10 cellular contexts compared by ENCODE assay signal in genomic region chr13:111006508-111007031, GRCh38.
DNase-seq lines count a peak whose midpoint lies in the region; ATAC-seq, FAIRE-seq and TF ChIP-seq lines count a peak whose summit lies in the region.
"Had no signal": no experiment of that assay in that cellular context is flagged by ENCODE, and none has a peak within 500 bp of the region (broad histone marks: within the 10 kb centered on the region; RNA-seq: fewer than 3 reads in every experiment).

No MANE protein-coding gene starts in this region.

- H3K4me3 ChIP-seq in endothelial cell of umbilical vein (replicated peaks in 1 of 3; ENCODE audit: insufficient read depth in 1 of 3, low read depth in 1 of 3, low read length in 3 of 3) (no peak overlapping the region), tibial nerve (peak overlapping the region in 1 of 4 donors; percentile 4)

- H3K79me2 ChIP-seq in endothelial cell of umbilical vein (ENCODE audit: control insufficient read depth, insufficient read depth, low read length) = no peaks in the 10 kb centered on the region

- peak overlapping the region; percentile 10 for H3K9ac ChIP-seq in endothelial cell of umbilical vein (replicated peaks; ENCODE audit: extremely low read depth, insufficient read depth, low read length)

- CTCF ChIA-PET in endothelial cell of umbilical vein (lab: Charles Lee) = interaction anchor here (0.7 to 1.8 kb wide), 9 partner anchors 10 to 92 kb away, joined by 3 to 7 read pairs (median 4); partner anchors contain the start of gene ANKRD10
- CTCF ChIA-PET in activated CD4-positive, alpha-beta memory T cell treated with anti-CD3 and anti-CD28 coated beads for 36 hours (lab: Charles Lee) = interaction anchor here (1.1 kb wide), 1 partner anchor 91 kb away, joined by 4 read pairs; the partner anchor contains the start of gene ANKRD10

- TF ChIP-seq EP300 in tibial nerve (IDR thresholded peaks at IDR 0.05) = peak in 1 of 2 donors; percentile 80

- no TSS peak for BruUV-seq in endothelial cell of umbilical vein (replicated peaks; lab: Mats Ljungman, UMichigan)

- TF ChIP-seq CTCF in endothelial cell of umbilical vein (IDR thresholded peaks at IDR 0.05; ENCODE audit: extremely low read depth in 1 of 2, insufficient read depth in 1 of 2, low read depth in 1 of 2, low read length in 2 of 2) = no peak
- no peak for TF ChIP-seq CTCF in mesothelial cell of epicardium (IDR thresholded peaks at IDR 0.05; ENCODE audit: unreplicated experiment)
- no peak for TF ChIP-seq CTCF in tibial nerve (IDR thresholded peaks at IDR 0.05)

- no peak for ATAC-seq in stimulated activated effector memory CD8-positive, alpha-beta T cell treated with anti-CD3 and anti-CD28 coated beads, Interleukin-12 subunit alpha, Interleukin-12 subunit beta, amount 100 ng/mL, for 72 hours

- H2AFZ ChIP-seq in endothelial cell of umbilical vein (ENCODE audit: low read depth, low read length) = peak overlapping the region; percentile 8

- intact Hi-C loops in endothelial cell of umbilical vein (cut with micrococcal nuclease) = loop anchor here (1.0 kb wide), 2 partner anchors 62 to 91 kb away; partner anchors contain the start of gene ANKRD10
- intact Hi-C loops in activated CD4-positive, alpha-beta memory T cell treated with anti-CD3 and anti-CD28 coated beads for 36 hours (cut with micrococcal nuclease) = loop anchor here (2.0 kb wide), 1 partner anchor 62 kb away; no protein-coding TSS in a partner anchor

- peaks cover 17% of the 10 kb centered on the region for H3K4me1 ChIP-seq in endothelial cell of umbilical vein (ENCODE audit: control insufficient read depth, extremely low read depth, insufficient read depth, low read length)
- H3K4me1 ChIP-seq in tibial nerve = peaks cover 0 to 33% (median 7%) of the 10 kb centered on the region in 4 donors

- peak overlapping the region; percentile 23 for H3K4me2 ChIP-seq in endothelial cell of umbilical vein (ENCODE audit: insufficient read depth, low read length)

- no peaks in the 10 kb centered on the region for H3K9me3 Mint-ChIP-seq in mesothelial cell of epicardium
- no peaks in the 10 kb centered on the region for H3K9me3 Mint-ChIP-seq in stimulated activated effector memory CD8-positive, alpha-beta T cell treated with anti-CD3 and anti-CD28 coated beads, Interleukin-12 subunit alpha, Interleukin-12 subunit beta, amount 100 ng/mL, for 72 hours
- H3K9me3 Mint-ChIP-seq in activated CD4-positive, alpha-beta memory T cell treated with anti-CD3 and anti-CD28 coated beads for 36 hours = no peaks in the 10 kb centered on the region

- DNase-seq in NCI-H1092 (lab: John Stamatoyannopoulos, UW) (peak; percentile 38), endothelial cell of umbilical vein (ENCODE audit: low read depth, low spot score) (peak; percentile 77), mesothelial cell of epicardium (ENCODE audit: low spot score in 2 of 2, unreplicated experiment in 2 of 2) (no peak), tibial nerve (ENCODE audit: low spot score in 2 of 2) (peak; percentile 30 to 66), NCI-H146 (lab: John Stamatoyannopoulos, UW) (no peak), putamen (ENCODE audit: low spot score) (no peak)
- DNase-seq in stimulated activated effector memory CD8-positive, alpha-beta T cell treated with anti-CD3 and anti-CD28 coated beads, Interleukin-12 subunit alpha, Interleukin-12 subunit beta, amount 100 ng/mL, for 72 hours (ENCODE audit: low spot score in 2 of 2) = no peak
- no peak for DNase-seq in activated CD4-positive, alpha-beta memory T cell treated with anti-CD3 and anti-CD28 coated beads for 36 hours
- DNase-seq: activated B cell treated with CpG ODN at 0.5 μM for 24 hours had no signal

- H3K27ac ChIP-seq in endothelial cell of umbilical vein (ENCODE audit: insufficient read depth, low read depth, low read length) (peak overlapping the region; percentile 36), tibial nerve (peak overlapping the region; percentile 69 to 88 (median 82))

- H3K36me3 ChIP-seq in endothelial cell of umbilical vein (ENCODE audit: control insufficient read depth in 2 of 2, extremely low read depth in 1 of 2, insufficient read depth in 2 of 2, low read length in 2 of 2) = no peaks in the 10 kb centered on the region
- no peaks in the 10 kb centered on the region for H3K36me3 ChIP-seq in tibial nerve

- peaks cover 4% of the 10 kb centered on the region for H3K4me1 Mint-ChIP-seq in mesothelial cell of epicardium
- peaks cover 6% of the 10 kb centered on the region for H3K4me1 Mint-ChIP-seq in stimulated activated effector memory CD8-positive, alpha-beta T cell treated with anti-CD3 and anti-CD28 coated beads, Interleukin-12 subunit alpha, Interleukin-12 subunit beta, amount 100 ng/mL, for 72 hours
- peaks cover under 1% of the 10 kb centered on the region for H3K4me1 Mint-ChIP-seq in activated CD4-positive, alpha-beta memory T cell treated with anti-CD3 and anti-CD28 coated beads for 36 hours (ENCODE audit: low read depth)

- no peaks in the 10 kb centered on the region for H3K9me1 ChIP-seq in endothelial cell of umbilical vein (replicated peaks; ENCODE audit: control insufficient read depth, extremely low read depth, insufficient read depth, low read length)

- H3K27ac Mint-ChIP-seq in mesothelial cell of epicardium = peak overlapping the region; percentile 69
- no peak overlapping the region for H3K27ac Mint-ChIP-seq in stimulated activated effector memory CD8-positive, alpha-beta T cell treated with anti-CD3 and anti-CD28 coated beads, Interleukin-12 subunit alpha, Interleukin-12 subunit beta, amount 100 ng/mL, for 72 hours
- no peak overlapping the region for H3K27ac Mint-ChIP-seq in activated CD4-positive, alpha-beta memory T cell treated with anti-CD3 and anti-CD28 coated beads for 36 hours
- H3K27ac Mint-ChIP-seq: activated B cell treated with CpG ODN at 0.5 μM for 24 hours had no signal

- peak; percentile 85 for FAIRE-seq in endothelial cell of umbilical vein (lab: Jason Lieb, UNC)
- FAIRE-seq: frontal cortex had no signal

- dilution Hi-C loops in endothelial cell of umbilical vein (cut with MboI; ENCODE audit: extremely low pct_ligation_motif_present, low sequenced_read_pairs) = no loop called here

- peaks cover 13% of the 10 kb centered on the region for H3K27me3 Mint-ChIP-seq in mesothelial cell of epicardium (ENCODE audit: low read depth)
- peaks cover 7% of the 10 kb centered on the region for H3K27me3 Mint-ChIP-seq in activated CD4-positive, alpha-beta memory T cell treated with anti-CD3 and anti-CD28 coated beads for 36 hours

- POLR2A ChIA-PET in endothelial cell of umbilical vein (lab: Charles Lee) = no interaction called here
- POLR2A ChIA-PET in activated CD4-positive, alpha-beta memory T cell treated with anti-CD3 and anti-CD28 coated beads for 36 hours (lab: Charles Lee) = no interaction called here

- H3K27me3 ChIP-seq in endothelial cell of umbilical vein (ENCODE audit: control insufficient read depth in 2 of 2, insufficient read depth in 2 of 2, low read length in 2 of 2) = peaks cover 0 to 7% of the 10 kb centered on the region in 2 experiments
- H3K27me3 ChIP-seq in tibial nerve = no peaks in the 10 kb centered on the region

- H3K9me3 ChIP-seq in endothelial cell of umbilical vein (replicated peaks; ENCODE audit: control insufficient read depth, insufficient read depth, low read length) = no peaks in the 10 kb centered on the region
- no peaks in the 10 kb centered on the region for H3K9me3 ChIP-seq in tibial nerve

- no peak overlapping the region for H3K4me3 Mint-ChIP-seq in mesothelial cell of epicardium
- H3K4me3 Mint-ChIP-seq in stimulated activated effector memory CD8-positive, alpha-beta T cell treated with anti-CD3 and anti-CD28 coated beads, Interleukin-12 subunit alpha, Interleukin-12 subunit beta, amount 100 ng/mL, for 72 hours = no peak overlapping the region
- H3K4me3 Mint-ChIP-seq in activated CD4-positive, alpha-beta memory T cell treated with anti-CD3 and anti-CD28 coated beads for 36 hours = no peak overlapping the region
- H3K4me3 Mint-ChIP-seq: activated B cell treated with CpG ODN at 0.5 μM for 24 hours had no signal

- no peaks in the 10 kb centered on the region for H3K36me3 Mint-ChIP-seq in mesothelial cell of epicardium
- no peaks in the 10 kb centered on the region for H3K36me3 Mint-ChIP-seq in stimulated activated effector memory CD8-positive, alpha-beta T cell treated with anti-CD3 and anti-CD28 coated beads, Interleukin-12 subunit alpha, Interleukin-12 subunit beta, amount 100 ng/mL, for 72 hours
- H3K36me3 Mint-ChIP-seq in activated CD4-positive, alpha-beta memory T cell treated with anti-CD3 and anti-CD28 coated beads for 36 hours = no peaks in the 10 kb centered on the region

- no peaks in the 10 kb centered on the region for H4K20me1 ChIP-seq in endothelial cell of umbilical vein (replicated peaks; ENCODE audit: control insufficient read depth, extremely low read depth, insufficient read depth, low read length)

- TF ChIP-seq POLR2A in endothelial cell of umbilical vein (IDR thresholded peaks at IDR 0.05; ENCODE audit: low read depth, low read length) (no peak), tibial nerve (IDR thresholded peaks at IDR 0.05) (no peak)

- WGBS in tibial nerve, 2 donors = 7 to 17% methylated on average over 13 of the region's 13 CpGs

TF ChIP-seq in endothelial cell of umbilical vein, 7 proteins besides CTCF, POLR2A, EP300 and RAD21:
- no peak for TF ChIP-seq POLR2AphosphoS5 (IDR thresholded peaks at IDR 0.05; ENCODE audit: insufficient read depth, low read depth, low read length)
- TF ChIP-seq MYC (IDR thresholded peaks at IDR 0.05; ENCODE audit: low read depth, low read length) = no peak
- peak; percentile 9 for TF ChIP-seq MAX (IDR thresholded peaks at IDR 0.05; ENCODE audit: insufficient read depth, insufficient read length)
- TF ChIP-seq GATA2 (IDR thresholded peaks at IDR 0.05; ENCODE audit: insufficient read depth, insufficient read length, low read depth, low read length) = no peak
- TF ChIP-seq JUN (IDR thresholded peaks at IDR 0.05; ENCODE audit: borderline replicate concordance, insufficient read depth, insufficient read length, low read depth) = no peak
- no peak for TF ChIP-seq EZH2 (IDR thresholded peaks at IDR 0.05; ENCODE audit: borderline replicate concordance, low read depth, low read length, severe bottlenecking)
- peak; percentile 43 for TF ChIP-seq FOS (IDR thresholded peaks at IDR 0.05; ENCODE audit: borderline replicate concordance, insufficient read depth, low read length)

Comparison
In these comparisons a context has a peak if more than half of its experiments do, and no peak if none do; other contexts are left out.
1. DNase-seq: peak in NCI-H1092 (single experiment), endothelial cell of umbilical vein (single experiment) and tibial nerve (2 of 2); none in mesothelial cell of epicardium (0 of 2), NCI-H146 (single experiment), stimulated activated effector memory CD8-positive, alpha-beta T cell treated with anti-CD3 and anti-CD28 coated beads, Interleukin-12 subunit alpha, Interleukin-12 subunit beta, amount 100 ng/mL, for 72 hours (0 of 2), activated CD4-positive, alpha-beta memory T cell treated with anti-CD3 and anti-CD28 coated beads for 36 hours (single experiment) and putamen (single experiment).